In the genomic region with DNA sequence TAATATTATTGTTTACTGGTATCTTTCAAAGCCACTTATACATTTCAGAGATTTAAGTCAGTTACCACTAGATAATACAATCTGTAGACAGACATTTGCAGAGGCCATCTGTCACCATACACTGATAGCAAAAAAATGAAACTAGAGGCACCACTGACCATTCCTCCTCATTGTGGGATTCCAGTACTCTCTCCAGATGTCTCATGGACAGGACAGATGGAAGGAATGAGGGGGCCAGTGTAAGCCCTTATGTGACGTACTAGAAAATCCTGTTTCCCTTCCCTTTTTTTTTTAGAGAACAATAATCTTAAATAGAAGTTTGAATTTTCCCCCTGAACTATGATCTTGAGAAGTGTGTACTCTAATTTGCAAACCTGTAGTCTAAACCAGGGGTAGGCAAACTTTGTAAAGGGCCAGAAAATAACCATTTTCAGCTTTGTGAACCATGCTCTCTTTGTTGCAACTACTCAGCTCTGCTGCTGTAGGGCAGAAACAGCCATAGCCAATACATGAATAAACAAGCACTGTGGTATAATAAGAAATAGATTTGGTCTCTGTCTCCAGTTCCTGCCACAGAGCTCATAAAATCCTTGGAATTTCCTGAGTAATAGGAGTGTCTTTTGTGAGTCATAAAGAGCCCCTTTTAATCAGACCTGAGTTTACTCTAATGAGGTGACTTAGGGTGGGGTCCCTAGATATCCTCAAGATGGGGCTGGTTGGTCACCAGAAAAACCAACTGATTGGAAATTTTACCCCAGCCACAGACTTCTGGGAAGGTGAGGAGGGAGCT, we compare ENCODE assay signal across 11 cellular contexts.
DNase-seq lines count a peak whose midpoint lies in the region; ATAC-seq, FAIRE-seq and TF ChIP-seq lines count a peak whose summit lies in the region.
"Had no signal": no experiment of that assay in that cellular context is flagged by ENCODE, and none has a peak within 500 bp of the region (broad histone marks: within the 10 kb centered on the region; RNA-seq: fewer than 3 reads in every experiment).

No MANE protein-coding gene starts in this region.

- no peaks in the 10 kb centered on the region for H3K27me3 ChIP-seq in fibroblast of lung (ENCODE audit: control insufficient read depth, insufficient read depth, low read length)
- H3K27me3 ChIP-seq in skeletal muscle satellite cell (ENCODE audit: control insufficient read depth, insufficient read depth, low read length): no peaks in the 10 kb centered on the region
- H3K27me3 ChIP-seq: colonic mucosa, thyroid gland had no signal

- H3K27ac ChIP-seq in fibroblast of lung (ENCODE audit: insufficient read depth, low read length): no peak overlapping the region
- H3K27ac ChIP-seq: colonic mucosa, thyroid gland had no signal

- H3K9ac ChIP-seq in fibroblast of lung (ENCODE audit: insufficient read depth, low read length) (no peak overlapping the region), skeletal muscle satellite cell (ENCODE audit: low read depth, low read length) (peak overlapping the region; percentile 29)

- H2AFZ ChIP-seq in fibroblast of lung (ENCODE audit: low read length): no peak overlapping the region

- H3K4me3 ChIP-seq in fibroblast of lung (replicated peaks in 1 of 4; ENCODE audit: control extremely low read depth in 1 of 4, insufficient read depth in 1 of 4, low read depth in 3 of 4, low read length in 4 of 4) (no peak overlapping the region), skeletal muscle satellite cell (ENCODE audit: low read length) (no peak overlapping the region)
- H3K4me3 ChIP-seq: colonic mucosa, thyroid gland had no signal

- no peaks in the 10 kb centered on the region for H3K36me3 ChIP-seq in fibroblast of lung (ENCODE audit: control insufficient read depth, insufficient read depth, low read length)
- H3K36me3 ChIP-seq in skeletal muscle satellite cell (ENCODE audit: insufficient read depth, low read length): no peaks in the 10 kb centered on the region
- H3K36me3 ChIP-seq: colonic mucosa, thyroid gland had no signal

- no peak for TF ChIP-seq CTCF in fibroblast of lung (conservative IDR thresholded peaks at IDR 0.05 in 1 of 2, IDR thresholded peaks at IDR 0.05 in 1 of 2; ENCODE audit: low read depth in 1 of 2, low read length in 2 of 2)
- no peak for TF ChIP-seq CTCF in GM10266 (IDR thresholded peaks at IDR 0.05; ENCODE audit: control insufficient read depth, insufficient read depth, low read depth, missing control alignments)

- no peaks in the 10 kb centered on the region for H3K9me3 ChIP-seq in fibroblast of lung (ENCODE audit: control insufficient read depth, insufficient read depth, low read depth, low read length)
- H3K9me3 ChIP-seq in skeletal muscle satellite cell (replicated peaks; ENCODE audit: low read length): no peaks in the 10 kb centered on the region
- H3K9me3 ChIP-seq: colonic mucosa, thyroid gland had no signal

- DNase-seq in GM12892 (ENCODE audit: insufficient read length) (no peak), RPMI7951 (ENCODE audit: low read depth) (peak; percentile 80), fibroblast of lung (ENCODE audit: low read depth in 2 of 2) (peak; percentile 5 to 75), GM10266 (ENCODE audit: extremely low spot score) (no peak), NCI-H2196 (lab: John Stamatoyannopoulos, UW; ENCODE audit: unreplicated experiment) (no peak), T1000 (lab: John Stamatoyannopoulos, UW) (no peak)
- DNase-seq: colonic mucosa, thyroid gland had no signal

- H3K4me1 ChIP-seq in fibroblast of lung (ENCODE audit: control insufficient read depth, extremely low read depth, insufficient read depth, low read length) (no peaks in the 10 kb centered on the region), skeletal muscle satellite cell (ENCODE audit: control insufficient read depth, insufficient read depth, low read length) (peaks cover 13% of the 10 kb centered on the region)
- H3K4me1 ChIP-seq: colonic mucosa, thyroid gland had no signal

- H3K4me2 ChIP-seq in fibroblast of lung (ENCODE audit: extremely low read depth, insufficient read depth, low read length): no peak overlapping the region
- H3K4me2 ChIP-seq in skeletal muscle satellite cell (ENCODE audit: low read length): peak overlapping the region; percentile 29

- peak; percentile 33 for FAIRE-seq in GM12892 (lab: Jason Lieb, UNC)
- FAIRE-seq: D721Med had no signal

- ATAC-seq in GM18867 (IDR thresholded peaks at IDR 0.05; ENCODE audit: unreplicated experiment): no peak

- TF ChIP-seq POLR2A in GM12892 (IDR thresholded peaks at IDR 0.05; ENCODE audit: low read depth, low read length): no peak

- H4K20me1 ChIP-seq in fibroblast of lung (ENCODE audit: control insufficient read depth, extremely low read depth, insufficient read depth, low read length): no peaks in the 10 kb centered on the region

- no peaks in the 10 kb centered on the region for H3K79me2 ChIP-seq in fibroblast of lung (ENCODE audit: control insufficient read depth, insufficient read depth, low read length)

Comparison
In these comparisons a context has a peak if more than half of its experiments do, and no peak if none do; other contexts are left out.
1. DNase-seq: peak in RPMI7951 (single experiment) and fibroblast of lung (2 of 2); none in GM12892 (single experiment), GM10266 (single experiment), NCI-H2196 (single experiment) and T1000 (single experiment).